ENCODE assay signal across 8 cellular contexts in genomic region chr5:149731332-149731616, GRCh38. TPM values are rescaled to one million over a fixed set of nuclear protein-coding genes. Genes with fewer than 3 reads are reported as not detected.
DNase-seq lines count a peak whose midpoint lies in the region; ATAC-seq, FAIRE-seq and TF ChIP-seq lines count a peak whose summit lies in the region.

No MANE protein-coding gene starts in this region.

- ATAC-seq in GM18867 (IDR thresholded peaks at IDR 0.05; ENCODE audit: unreplicated experiment), result no peak
- no peak for ATAC-seq in GM18511 (IDR thresholded peaks at IDR 0.05; ENCODE audit: unreplicated experiment)
- no peak for ATAC-seq in GM19023 (IDR thresholded peaks at IDR 0.05; ENCODE audit: unreplicated experiment)

- peak overlapping the region; percentile 84 for H3K9ac ChIP-seq in OCI-LY3 (ENCODE audit: low read length)
- H3K9ac ChIP-seq in endothelial cell of umbilical vein (replicated peaks; ENCODE audit: extremely low read depth, insufficient read depth, low read length), result no peak overlapping the region

- peaks cover 12% of the 10 kb centered on the region for H4K20me1 ChIP-seq in OCI-LY3 (ENCODE audit: insufficient read depth, low read length)
- H4K20me1 ChIP-seq in endothelial cell of umbilical vein (replicated peaks; ENCODE audit: control insufficient read depth, extremely low read depth, insufficient read depth, low read length), result no peaks in the 10 kb centered on the region

- no peaks in the 10 kb centered on the region; the same call in 1 of the 2 replicates for H3K4me1 ChIP-seq in OCI-LY3 (ENCODE audit: low read length)
- peaks cover 9% of the 10 kb centered on the region for H3K4me1 ChIP-seq in endothelial cell of umbilical vein (ENCODE audit: control insufficient read depth, extremely low read depth, insufficient read depth, low read length)
- peaks cover 4% of the 10 kb centered on the region for H3K4me1 ChIP-seq in ovary (ENCODE audit: insufficient read depth)

- peak; percentile 13 for TF ChIP-seq POLR2A in GM18526 (IDR thresholded peaks at IDR 0.05; ENCODE audit: extremely low read depth, insufficient read length)
- no peak for TF ChIP-seq POLR2A in endothelial cell of umbilical vein (IDR thresholded peaks at IDR 0.05; ENCODE audit: low read depth, low read length)
- no peak for TF ChIP-seq POLR2A in ovary (IDR thresholded peaks at IDR 0.05)

- no peak for TF ChIP-seq CTCF in OCI-LY3 (IDR thresholded peaks at IDR 0.05; ENCODE audit: low read depth, low read length)
- TF ChIP-seq CTCF in endothelial cell of umbilical vein (IDR thresholded peaks at IDR 0.05; ENCODE audit: extremely low read depth in 1 of 2, insufficient read depth in 1 of 2, low read depth in 1 of 2, low read length in 2 of 2), result no peak
- TF ChIP-seq CTCF in ovary (IDR thresholded peaks at IDR 0.05), result no peak

- H3K9me3 ChIP-seq in OCI-LY3 (ENCODE audit: insufficient read depth, low read length) (no peaks in the 10 kb centered on the region), endothelial cell of umbilical vein (replicated peaks; ENCODE audit: control insufficient read depth, insufficient read depth, low read length) (no peaks in the 10 kb centered on the region), ovary (no peaks in the 10 kb centered on the region)

- intact Hi-C loops in endothelial cell of umbilical vein (cut with micrococcal nuclease), result loop anchor here (2.0 to 5.0 kb wide), 2 partner anchors 64 to 76 kb away; no protein-coding TSS in a partner anchor
- intact Hi-C loops in ovary (cut with DNase I), result loop anchor here in 2 of 4 donors (5.0 to 10.0 kb wide), 3 partner anchors 89 to 96 kb away; no protein-coding TSS in a partner anchor

- H3K36me3 ChIP-seq in OCI-LY3 (replicated peaks; ENCODE audit: low read depth, low read length) (no peaks in the 10 kb centered on the region), endothelial cell of umbilical vein (ENCODE audit: control insufficient read depth in 2 of 2, extremely low read depth in 1 of 2, insufficient read depth in 2 of 2, low read length in 2 of 2) (no peaks in the 10 kb centered on the region), ovary (no peaks in the 10 kb centered on the region)

- peak overlapping the region; percentile 95 for H3K4me3 ChIP-seq in OCI-LY3 (ENCODE audit: low read length)
- peak overlapping the region; percentile 25 to 83 (median 53) for H3K4me3 ChIP-seq in endothelial cell of umbilical vein (replicated peaks in 1 of 3; ENCODE audit: insufficient read depth in 1 of 3, low read depth in 1 of 3, low read length in 3 of 3)
- H3K4me3 ChIP-seq in ovary, result peak overlapping the region; percentile 82

- H3K27ac ChIP-seq in OCI-LY3 (ENCODE audit: low read length) (peak overlapping the region; percentile 56), endothelial cell of umbilical vein (ENCODE audit: insufficient read depth, low read depth, low read length) (no peak overlapping the region), ovary (peak overlapping the region in 1 of 2 donors; percentile 58)

- H2AFZ ChIP-seq in OCI-LY3 (ENCODE audit: low read depth, low read length) (no peak overlapping the region; the same call in 1 of the 2 replicates), endothelial cell of umbilical vein (ENCODE audit: low read depth, low read length) (peak overlapping the region; percentile 72)

- POLR2A ChIA-PET in endothelial cell of umbilical vein (lab: Charles Lee), result no interaction called here

- dilution Hi-C loops in endothelial cell of umbilical vein (cut with MboI; ENCODE audit: extremely low pct_ligation_motif_present, low sequenced_read_pairs), result no loop called here

- CTCF ChIA-PET in endothelial cell of umbilical vein (lab: Charles Lee), result interaction anchor here (0.6 to 3.9 kb wide), 9 partner anchors 9 to 679 kb away, joined by 3 to 29 read pairs (median 4); no protein-coding TSS in a partner anchor

- peaks cover 47% of the 10 kb centered on the region for H3K79me2 ChIP-seq in OCI-LY3 (ENCODE audit: low read length)
- H3K79me2 ChIP-seq in endothelial cell of umbilical vein (ENCODE audit: control insufficient read depth, insufficient read depth, low read length), result no peaks in the 10 kb centered on the region

- DNase-seq in endothelial cell of umbilical vein (ENCODE audit: low read depth, low spot score) (no peak), ovary (peak in 1 of 5 donors; percentile 68), islet precursor cell (no peak)

- FAIRE-seq in endothelial cell of umbilical vein (lab: Jason Lieb, UNC), result no peak

- 0 to 1% (median 1%) methylated on average over 18 to 23 of the region's 23 CpGs for WGBS in ovary, 3 donors

- no TSS peak for BruUV-seq in endothelial cell of umbilical vein (replicated peaks; lab: Mats Ljungman, UMichigan)

- no peaks in the 10 kb centered on the region for H3K9me1 ChIP-seq in endothelial cell of umbilical vein (replicated peaks; ENCODE audit: control insufficient read depth, extremely low read depth, insufficient read depth, low read length)

- H3K27me3 ChIP-seq in OCI-LY3 (ENCODE audit: low read depth, low read length), result no peaks in the 10 kb centered on the region
- no peaks in the 10 kb centered on the region for H3K27me3 ChIP-seq in endothelial cell of umbilical vein (ENCODE audit: control insufficient read depth in 2 of 2, insufficient read depth in 2 of 2, low read length in 2 of 2)
- no peaks in the 10 kb centered on the region for H3K27me3 ChIP-seq in ovary

- peak overlapping the region; percentile 79 for H3K4me2 ChIP-seq in OCI-LY3 (ENCODE audit: low read length)
- peak overlapping the region; percentile 66 for H3K4me2 ChIP-seq in endothelial cell of umbilical vein (ENCODE audit: insufficient read depth, low read length)

- no peak for TF ChIP-seq EP300 in ovary (IDR thresholded peaks at IDR 0.05)

TF ChIP-seq in endothelial cell of umbilical vein, 7 proteins besides CTCF, POLR2A, EP300 and RAD21:
- TF ChIP-seq MAX (IDR thresholded peaks at IDR 0.05; ENCODE audit: insufficient read depth, insufficient read length), result no peak
- no peak for TF ChIP-seq FOS (IDR thresholded peaks at IDR 0.05; ENCODE audit: borderline replicate concordance, insufficient read depth, low read length)
- no peak for TF ChIP-seq JUN (IDR thresholded peaks at IDR 0.05; ENCODE audit: borderline replicate concordance, insufficient read depth, insufficient read length, low read depth)
- no peak for TF ChIP-seq MYC (IDR thresholded peaks at IDR 0.05; ENCODE audit: low read depth, low read length)
- TF ChIP-seq POLR2AphosphoS5 (IDR thresholded peaks at IDR 0.05; ENCODE audit: insufficient read depth, low read depth, low read length), result no peak
- TF ChIP-seq GATA2 (IDR thresholded peaks at IDR 0.05; ENCODE audit: insufficient read depth, insufficient read length, low read depth, low read length), result no peak
- no peak for TF ChIP-seq EZH2 (IDR thresholded peaks at IDR 0.05; ENCODE audit: borderline replicate concordance, low read depth, low read length, severe bottlenecking)

RNA-seq across cellular contexts. Expression of gene PPARGC1B, which starts 1.2 kb away (rescaled TPM):
- total RNA-seq in endothelial cell of umbilical vein, result 2.1 and 2.8 TPM in 2 replicates
- 0.24 and 0.26 TPM in 2 replicates for polyA plus RNA-seq in endothelial cell of umbilical vein
- 0.28 and 0.48 TPM in 2 replicates for polyA plus RNA-seq in endothelial cell of umbilical vein (2011; cell fraction: cytosol; rRNA removed)
- 1.3 and 1.6 TPM in 2 replicates for polyA plus RNA-seq in endothelial cell of umbilical vein (2011; cell fraction: nucleus; rRNA removed)
- 1.00 and 1.2 TPM in 2 replicates for polyA plus RNA-seq in endothelial cell of umbilical vein (2012)
- 0.92 and 1.0 TPM in 2 replicates for polyA minus RNA-seq in endothelial cell of umbilical vein
- 2.7 TPM for polyA minus RNA-seq in endothelial cell of umbilical vein (2011; cell fraction: cytosol; rRNA and poly(A)+ RNA removed)
- 1.3 and 1.5 TPM in 2 replicates for polyA minus RNA-seq in endothelial cell of umbilical vein (2011; cell fraction: nucleus; rRNA and poly(A)+ RNA removed)
- total RNA-seq in ovary, result 10 to 100 TPM in 1 of 7 donors, 1 to 10 TPM in 5, under 1 TPM in 1; 0.36 to 10.8 (median 4.7) TPM
- 1 to 10 TPM; 1.1 to 1.5 TPM for polyA plus RNA-seq in ovary
